19 cellular contexts compared by ENCODE assay signal in genomic region chr10:46538723-46539426, GRCh38. TPM values are rescaled to one million over a fixed set of nuclear protein-coding genes. Genes with fewer than 3 reads are reported as not detected.
"Had no signal": no experiment of that assay in that cellular context is flagged by ENCODE, and none has a peak within 500 bp of the region (broad histone marks: within the 10 kb centered on the region; RNA-seq: fewer than 3 reads in every experiment).

No MANE protein-coding gene starts in this region.

- ATAC-seq: left ventricle myocardium superior; naive thymus-derived CD8-positive, alpha-beta T cell; sciatic nerve; stimulated activated effector memory CD8-positive, alpha-beta T cell treated with anti-CD3 and anti-CD28 coated beads, Interleukin-12 subunit alpha, Interleukin-12 subunit beta, amount 100 ng/mL, for 72 hours had no signal

- H3K9ac ChIP-seq: parathyroid adenoma had no signal

- H2AFZ ChIP-seq: parathyroid adenoma had no signal

- H3K27ac Mint-ChIP-seq: activated naive CD8-positive, alpha-beta T cell; endodermal cell; memory B cell; stimulated activated effector memory CD8-positive, alpha-beta T cell treated with anti-CD3 and anti-CD28 coated beads, Interleukin-12 subunit alpha, Interleukin-12 subunit beta, amount 100 ng/mL, for 72 hours had no signal

- H3K4me3 ChIP-seq: cardiac muscle cell, stomach had no signal

- H3K9me3 ChIP-seq: stomach had no signal

- H3K27me3 ChIP-seq: cardiac muscle cell had no signal

- H3K9me3 Mint-ChIP-seq: endodermal cell; memory B cell; stimulated activated effector memory CD8-positive, alpha-beta T cell treated with anti-CD3 and anti-CD28 coated beads, Interleukin-12 subunit alpha, Interleukin-12 subunit beta, amount 100 ng/mL, for 72 hours; type B pancreatic cell had no signal

- H3K4me1 Mint-ChIP-seq: memory B cell had no signal

- H3K4me1 ChIP-seq: parathyroid adenoma had no signal

- H3K4me3 Mint-ChIP-seq: activated naive CD8-positive, alpha-beta T cell; endodermal cell; memory B cell; naive thymus-derived CD8-positive, alpha-beta T cell; stimulated activated effector memory CD8-positive, alpha-beta T cell treated with anti-CD3 and anti-CD28 coated beads, Interleukin-12 subunit alpha, Interleukin-12 subunit beta, amount 100 ng/mL, for 72 hours; type B pancreatic cell had no signal

- H3K27ac ChIP-seq: cardiac muscle cell, epithelial cell of prostate, parathyroid adenoma, WERI-Rb-1 had no signal

- H3K79me2 ChIP-seq: parathyroid adenoma had no signal

- H3K36me3 Mint-ChIP-seq: memory B cell; stimulated activated effector memory CD8-positive, alpha-beta T cell treated with anti-CD3 and anti-CD28 coated beads, Interleukin-12 subunit alpha, Interleukin-12 subunit beta, amount 100 ng/mL, for 72 hours had no signal

- DNase-seq: activated CD4-positive, alpha-beta T cell treated with anti-CD3 and anti-CD28 coated beads, Interleukin-2, amount 50 U/mL, for 4 hours; activated gamma-delta T cell treated with Interleukin-2 at 50 U/mL for 16 hours; amygdala; endodermal cell; stimulated activated CD4-positive, alpha-beta T cell treated with anti-CD3 and anti-CD28 coated beads, Interleukin-4, amount 100 ng/mL, for 24 hours; stomach; WERI-Rb-1 had no signal

- H3K36me3 ChIP-seq: cardiac muscle cell, stomach, WERI-Rb-1 had no signal

RNA-seq across cellular contexts. Expression of gene GPRIN2, which starts 17.6 kb away (rescaled TPM):
- total RNA-seq: fibroblast of lung; left ventricle myocardium superior; naive thymus-derived CD8-positive, alpha-beta T cell; T-helper 2 cell treated with Interferon-gamma antibody and Interleukin-4, amounts not matched to agents 100 ng/mL and 5 ng/mL, for 36 hours had no signal
